8 cellular contexts compared by ENCODE assay signal in the genomic region with DNA sequence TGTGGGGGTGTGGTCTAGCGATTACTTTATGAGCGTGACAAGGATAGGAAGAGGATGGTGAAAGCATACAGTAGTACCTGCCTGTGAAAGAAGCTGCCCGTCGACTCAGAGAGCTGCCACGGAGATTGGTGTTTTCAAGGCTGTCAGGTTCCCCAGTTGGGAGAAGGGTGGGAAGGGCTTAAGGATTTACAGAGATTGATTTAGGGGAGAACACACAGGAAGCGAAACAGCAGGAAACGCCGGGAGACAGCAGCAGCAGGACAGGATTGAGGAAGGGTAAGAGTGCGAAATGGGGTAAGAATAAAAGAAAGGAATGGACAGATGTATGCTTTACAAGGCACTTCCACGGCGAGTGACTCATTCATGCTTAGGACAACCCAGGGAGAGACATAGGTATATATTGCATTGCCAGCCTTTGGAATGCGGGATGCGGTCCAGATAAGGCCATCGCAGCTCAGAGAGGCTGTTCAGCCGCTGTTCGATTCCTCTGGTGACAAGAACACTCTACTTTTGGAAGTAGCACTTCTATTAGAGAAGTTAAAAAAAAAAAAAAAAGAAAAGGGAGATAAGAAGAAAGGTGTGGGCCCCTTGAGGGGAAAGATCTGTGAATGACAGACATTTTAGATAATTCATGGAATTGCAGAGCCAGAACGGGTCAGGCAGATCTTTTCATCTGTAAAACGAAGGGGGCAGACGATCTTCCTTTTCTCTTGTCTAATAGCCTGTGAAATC. TPM values are rescaled to one million over a fixed set of nuclear protein-coding genes. Genes with fewer than 3 reads are reported as not detected.
DNase-seq lines count a peak whose midpoint lies in the region; ATAC-seq lines count a peak whose summit lies in the region.

No MANE protein-coding gene starts in this region.

- peak; percentile 79 for DNase-seq in Daoy (ENCODE audit: low read depth)
- DNase-seq in adipocyte (ENCODE audit: low read depth): peak; percentile 46
- no peak for DNase-seq in immature natural killer cell
- DNase-seq in stimulated activated effector memory CD8-positive, alpha-beta T cell treated with anti-CD3 and anti-CD28 coated beads, Interleukin-12 subunit alpha, Interleukin-12 subunit beta, amount 100 ng/mL, for 72 hours (ENCODE audit: low spot score in 2 of 2): peak in 1 of 2 donors; percentile 58

- H3K36me3 Mint-ChIP-seq in immature natural killer cell: no peaks in the 10 kb centered on the region
- peaks cover 17% of the 10 kb centered on the region for H3K36me3 Mint-ChIP-seq in stimulated activated effector memory CD8-positive, alpha-beta T cell treated with anti-CD3 and anti-CD28 coated beads, Interleukin-12 subunit alpha, Interleukin-12 subunit beta, amount 100 ng/mL, for 72 hours

- no peaks in the 10 kb centered on the region for H3K9me3 Mint-ChIP-seq in immature natural killer cell
- H3K9me3 Mint-ChIP-seq in stimulated activated effector memory CD8-positive, alpha-beta T cell treated with anti-CD3 and anti-CD28 coated beads, Interleukin-12 subunit alpha, Interleukin-12 subunit beta, amount 100 ng/mL, for 72 hours: no peaks in the 10 kb centered on the region

- peaks cover 22% of the 10 kb centered on the region for H3K4me1 ChIP-seq in adipocyte (ENCODE audit: control insufficient read depth, insufficient read depth, low read length)

- H3K4me1 Mint-ChIP-seq in immature natural killer cell: peaks cover 46 to 63% of the 10 kb centered on the region in 2 donors
- H3K4me1 Mint-ChIP-seq in stimulated activated effector memory CD8-positive, alpha-beta T cell treated with anti-CD3 and anti-CD28 coated beads, Interleukin-12 subunit alpha, Interleukin-12 subunit beta, amount 100 ng/mL, for 72 hours: peaks cover 45% of the 10 kb centered on the region

- peak overlapping the region; percentile 91 for H3K9ac ChIP-seq in adipocyte (ENCODE audit: low read length)

- peak overlapping the region; percentile 89 to 97 (median 95) for H3K27ac Mint-ChIP-seq in immature natural killer cell
- H3K27ac Mint-ChIP-seq in stimulated activated effector memory CD8-positive, alpha-beta T cell treated with anti-CD3 and anti-CD28 coated beads, Interleukin-12 subunit alpha, Interleukin-12 subunit beta, amount 100 ng/mL, for 72 hours: peak overlapping the region; percentile 98

- peak overlapping the region; percentile 90 to 94 (median 91) for H3K4me3 Mint-ChIP-seq in immature natural killer cell
- peak overlapping the region; percentile 93 for H3K4me3 Mint-ChIP-seq in stimulated activated effector memory CD8-positive, alpha-beta T cell treated with anti-CD3 and anti-CD28 coated beads, Interleukin-12 subunit alpha, Interleukin-12 subunit beta, amount 100 ng/mL, for 72 hours

- peak overlapping the region; percentile 60 for H3K27ac ChIP-seq in KOPT-K1 (ENCODE audit: low read depth, low read length, poor library complexity, severe bottlenecking)

- no peaks in the 10 kb centered on the region for H3K36me3 ChIP-seq in KOPT-K1 (ENCODE audit: insufficient read depth, low read length)
- no peaks in the 10 kb centered on the region for H3K36me3 ChIP-seq in adipocyte (ENCODE audit: control insufficient read depth, insufficient read depth, low read length, severe bottlenecking)

- peak overlapping the region; percentile 77 for H3K4me3 ChIP-seq in adipocyte (ENCODE audit: low read length)

- H3K9me3 ChIP-seq in KOPT-K1 (ENCODE audit: insufficient read depth, low read length, poor library complexity, severe bottlenecking): no peaks in the 10 kb centered on the region
- no peaks in the 10 kb centered on the region for H3K9me3 ChIP-seq in adipocyte (ENCODE audit: control insufficient read depth, low read length)

- no peaks in the 10 kb centered on the region for H3K27me3 ChIP-seq in adipocyte (replicated peaks; ENCODE audit: control insufficient read depth, insufficient read depth, low read length)

- ATAC-seq in stimulated activated effector memory CD8-positive, alpha-beta T cell treated with anti-CD3 and anti-CD28 coated beads, Interleukin-12 subunit alpha, Interleukin-12 subunit beta, amount 100 ng/mL, for 72 hours: no peak
- no peak for ATAC-seq in GM19455 (IDR thresholded peaks at IDR 0.05; ENCODE audit: unreplicated experiment)
- no peak for ATAC-seq in GM21528 (IDR thresholded peaks at IDR 0.05; ENCODE audit: low FRiP score, unreplicated experiment)
- no peak for ATAC-seq in GM21717 (IDR thresholded peaks at IDR 0.05; ENCODE audit: unreplicated experiment)

- peaks cover 0 to 22% (median 8%) of the 10 kb centered on the region in 3 donors for H3K27me3 Mint-ChIP-seq in immature natural killer cell (ENCODE audit: low read depth in 3 of 3)

RNA-seq across cellular contexts. Expression of gene NCOA1, which starts 0.9 kb away (rescaled TPM):
- 5.5 and 6.5 TPM in 2 replicates for total RNA-seq in Daoy (2014; rRNA removed; shearing (Covaris generic))
- 10 to 100 TPM; 21.2 to 35.0 (median 25.6) TPM for polyA plus RNA-seq in immature natural killer cell

Comparison
In these comparisons a context has a peak if more than half of its experiments do, and no peak if none do; other contexts are left out.
1. DNase-seq: peak in Daoy (single experiment) and adipocyte (single experiment); none in immature natural killer cell (0 of 3).